ENCODE assay signal across 17 cellular contexts in the genomic region with DNA sequence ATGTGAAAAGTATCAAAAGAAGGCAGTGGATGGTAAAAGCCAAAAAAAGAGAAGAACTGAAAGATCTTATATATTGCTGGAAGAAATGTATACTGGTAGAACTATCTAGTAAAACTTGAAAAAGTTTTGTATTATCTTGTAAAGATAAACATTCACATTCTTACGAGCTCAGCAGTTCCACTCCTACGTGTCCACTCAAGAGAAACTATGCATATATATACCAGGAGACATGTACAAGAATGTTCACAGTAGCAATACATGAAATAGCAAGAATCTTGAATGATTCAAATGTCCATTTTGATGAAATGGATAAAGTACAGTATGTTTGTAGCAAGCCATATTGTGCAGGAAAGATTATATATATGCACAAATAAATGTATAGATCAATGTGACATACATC.
DNase-seq lines count a peak whose midpoint lies in the region; ATAC-seq and TF ChIP-seq lines count a peak whose summit lies in the region.
"Had no signal": no experiment of that assay in that cellular context is flagged by ENCODE, and none has a peak within 500 bp of the region (broad histone marks: within the 10 kb centered on the region; RNA-seq: fewer than 3 reads in every experiment).

No MANE protein-coding gene starts in this region.

- H3K4me2 ChIP-seq in OCI-LY3 (ENCODE audit: low read length): peak overlapping the region; percentile 24; the same call in 1 of the 2 replicates
- H3K4me2 ChIP-seq: BLaER1 had no signal

- H3K79me2 ChIP-seq in OCI-LY3 (ENCODE audit: low read length): no peaks in the 10 kb centered on the region

- peaks cover 35% of the 10 kb centered on the region for H3K4me1 ChIP-seq in OCI-LY3 (ENCODE audit: low read length)

- no peaks in the 10 kb centered on the region for H3K27me3 ChIP-seq in OCI-LY3 (ENCODE audit: low read depth, low read length)
- H3K27me3 ChIP-seq: BLaER1 had no signal

- H3K27ac ChIP-seq in OCI-LY3 (ENCODE audit: low read length): peak overlapping the region; percentile 82
- H3K27ac ChIP-seq: 22Rv1, BLaER1, C4-2B had no signal

- H2AFZ ChIP-seq in OCI-LY3 (ENCODE audit: low read depth, low read length): 0 out of 2 replicates have a peak overlapping the region, but pooled peaks have one; percentile 32

- no peak for TF ChIP-seq CTCF in OCI-LY3 (IDR thresholded peaks at IDR 0.05; ENCODE audit: low read depth, low read length)

- DNase-seq in iris pigment epithelial cell (ENCODE audit: low read depth) (peak; percentile 9), COLO668 (lab: John Stamatoyannopoulos, UW; ENCODE audit: unreplicated experiment) (no peak), GOT3 (lab: John Stamatoyannopoulos, UW) (no peak)
- no peak for DNase-seq in effector CD4-positive, alpha-beta T cell
- DNase-seq: CD4-positive, CD25-positive, alpha-beta regulatory T cell; CD8-positive, alpha-beta T cell; DMS 273 treated with DMSO at 0.1 percent for 48 hours; DMS79; EL; H7; HCEC 1CT had no signal

- H4K20me1 ChIP-seq in OCI-LY3 (ENCODE audit: insufficient read depth, low read length): no peaks in the 10 kb centered on the region
- H4K20me1 ChIP-seq: BLaER1 had no signal

- H3K36me3 ChIP-seq in OCI-LY3 (replicated peaks; ENCODE audit: low read depth, low read length): peaks cover 3% of the 10 kb centered on the region
- H3K36me3 ChIP-seq: BLaER1 had no signal

- H3K9ac ChIP-seq in OCI-LY3 (ENCODE audit: low read length): no peak overlapping the region
- H3K9ac ChIP-seq: BLaER1 had no signal

- peak; percentile 4 for ATAC-seq in GM19324 (IDR thresholded peaks at IDR 0.05; ENCODE audit: low FRiP score, unreplicated experiment)
- ATAC-seq: CD8-positive, alpha-beta T cell had no signal

- H3K4me3 ChIP-seq in OCI-LY3 (ENCODE audit: low read length): no peak overlapping the region
- H3K4me3 ChIP-seq: BLaER1, GM12878 had no signal

- no peaks in the 10 kb centered on the region for H3K9me3 ChIP-seq in OCI-LY3 (ENCODE audit: insufficient read depth, low read length)
- H3K9me3 ChIP-seq: BLaER1 had no signal
